In genomic region chr16:54421220-54421619, GRCh38 we compare ENCODE assay signal across 18 cellular contexts.
DNase-seq lines count a peak whose midpoint lies in the region; ATAC-seq and TF ChIP-seq lines count a peak whose summit lies in the region.
"Had no signal": no experiment of that assay in that cellular context is flagged by ENCODE, and none has a peak within 500 bp of the region (broad histone marks: within the 10 kb centered on the region; RNA-seq: fewer than 3 reads in every experiment).

No MANE protein-coding gene starts in this region.

- peaks cover 0 to 30% (median 12%) of the 10 kb centered on the region in 12 donors for H3K4me1 ChIP-seq in heart left ventricle
- H3K4me1 ChIP-seq in neural progenitor cell: no peaks in the 10 kb centered on the region
- H3K4me1 ChIP-seq: BE2C had no signal

- H3K79me2 ChIP-seq in neural progenitor cell (ENCODE audit: low read depth): no peaks in the 10 kb centered on the region

- no peaks in the 10 kb centered on the region for H3K9me3 ChIP-seq in heart left ventricle
- no peaks in the 10 kb centered on the region for H3K9me3 ChIP-seq in neural progenitor cell (ENCODE audit: low read depth)
- H3K9me3 ChIP-seq: BE2C, Caco-2 had no signal

- no peak overlapping the region for H3K27ac Mint-ChIP-seq in neural progenitor cell
- H3K27ac Mint-ChIP-seq: CD4-positive, alpha-beta T cell; HFFc6 had no signal

- no peaks in the 10 kb centered on the region for H4K20me1 ChIP-seq in neural progenitor cell (ENCODE audit: low read depth)

- H3K9ac ChIP-seq in neural progenitor cell: no peak overlapping the region

- H3K36me3 ChIP-seq in heart left ventricle: no peaks in the 10 kb centered on the region
- no peaks in the 10 kb centered on the region for H3K36me3 ChIP-seq in neural progenitor cell
- H3K36me3 ChIP-seq: BE2C had no signal

- TF ChIP-seq CTCF in heart left ventricle (IDR thresholded peaks at IDR 0.05): no peak
- no peak for TF ChIP-seq CTCF in 22Rv1 (IDR thresholded peaks at IDR 0.05)
- TF ChIP-seq CTCF in VCaP (conservative IDR thresholded peaks at IDR 0.05): no peak
- no peak for TF ChIP-seq CTCF in neural progenitor cell (IDR thresholded peaks at IDR 0.05)

- no peaks in the 10 kb centered on the region for H3K36me3 Mint-ChIP-seq in neural progenitor cell

- ATAC-seq in heart left ventricle: no peak
- ATAC-seq in Right ventricle myocardium inferior: no peak
- no peak for ATAC-seq in HG03460 (IDR thresholded peaks at IDR 0.05; ENCODE audit: unreplicated experiment)
- ATAC-seq: HCT116 had no signal

- DNase-seq in heart left ventricle: no peak
- no peak for DNase-seq in Right ventricle myocardium inferior (ENCODE audit: missing footprints)
- DNase-seq in neural progenitor cell (ENCODE audit: low spot score): no peak
- DNase-seq in SHP77 (lab: John Stamatoyannopoulos, UW): no peak
- DNase-seq: ACHN; BE2C; C1 segment of cervical spinal cord; Caco-2; CD4-positive, alpha-beta T cell; DMS79 treated with DMSO at 0.1 percent for 48 hours; GF-D8; GOT3; H7; HFFc6 had no signal

- no peak overlapping the region for H3K4me3 ChIP-seq in heart left ventricle
- H3K4me3 ChIP-seq in neural progenitor cell: no peak overlapping the region

- no peaks in the 10 kb centered on the region for H3K9me3 Mint-ChIP-seq in neural progenitor cell
- H3K9me3 Mint-ChIP-seq: CD4-positive, alpha-beta T cell; HFFc6 had no signal

- H3K4me1 Mint-ChIP-seq in neural progenitor cell: peaks cover 12% of the 10 kb centered on the region

- no peak overlapping the region for H3K4me2 ChIP-seq in neural progenitor cell

- H3K4me3 Mint-ChIP-seq in neural progenitor cell: peak overlapping the region; percentile 30
- H3K4me3 Mint-ChIP-seq: CD4-positive, alpha-beta T cell; HFFc6 had no signal

- H3K27ac ChIP-seq in heart left ventricle (peak overlapping the region in 8 of 12 donors; percentile 17 to 82 (median 74)), 22Rv1 (peak overlapping the region; percentile 99), VCaP (peak overlapping the region; percentile 92), neural progenitor cell (no peak overlapping the region)

- intact Hi-C loops in heart left ventricle (cut with DNase I) (loop anchor here in 3 of 10 donors (5.0 to 10.0 kb wide), 3 partner anchors 61 to 81 kb away; no protein-coding TSS in a partner anchor), Right ventricle myocardium inferior (cut with DNase I) (loop anchor here (5.0 kb wide), 2 partner anchors 81 to 134 kb away; partner anchors contain the start of gene IRX3)

- no peaks in the 10 kb centered on the region for H3F3A ChIP-seq in neural progenitor cell (ENCODE audit: low read depth)

- H2AFZ ChIP-seq in neural progenitor cell (replicated peaks): no peak overlapping the region

- no peak for TF ChIP-seq POLR2A in heart left ventricle (IDR thresholded peaks at IDR 0.05)

- H3K27me3 ChIP-seq in heart left ventricle (no peaks in the 10 kb centered on the region), neural progenitor cell (peaks cover 9% of the 10 kb centered on the region)

- 67 to 82% (median 76%) methylated on average over 1 of the region's 1 CpG for WGBS in heart left ventricle, 4 donors

- H3K27me3 Mint-ChIP-seq in neural progenitor cell (ENCODE audit: insufficient read depth, low read depth): peaks cover 14% of the 10 kb centered on the region
